ENCODE assay signal across 8 cellular contexts in genomic region chr12:53181935-53182334, GRCh38. TPM values are rescaled to one million over a fixed set of nuclear protein-coding genes. Genes with fewer than 3 reads are reported as not detected.
DNase-seq lines count a peak whose midpoint lies in the region; ATAC-seq, FAIRE-seq and TF ChIP-seq lines count a peak whose summit lies in the region.

No MANE protein-coding gene starts in this region.

- H3K27ac Mint-ChIP-seq in progenitor cell of endocrine pancreas = peak overlapping the region; percentile 94

- H3K36me3 Mint-ChIP-seq in progenitor cell of endocrine pancreas (ENCODE audit: insufficient read depth) = peaks cover 26% of the 10 kb centered on the region

- H3K4me3 Mint-ChIP-seq in progenitor cell of endocrine pancreas (ENCODE audit: low read depth) = peak overlapping the region; percentile 85

- H3K4me1 ChIP-seq in DOHH2 (ENCODE audit: control insufficient read depth, low read length) = peaks cover 38% of the 10 kb centered on the region
- H3K4me1 ChIP-seq in endothelial cell of umbilical vein (ENCODE audit: control insufficient read depth, extremely low read depth, insufficient read depth, low read length) = peaks cover 22% of the 10 kb centered on the region

- H4K20me1 ChIP-seq in DOHH2 (ENCODE audit: control insufficient read depth, insufficient read depth, low read depth, low read length) (no peaks in the 10 kb centered on the region; the same call in 1 of the 2 replicates), endothelial cell of umbilical vein (replicated peaks; ENCODE audit: control insufficient read depth, extremely low read depth, insufficient read depth, low read length) (no peaks in the 10 kb centered on the region)

- peak overlapping the region; percentile 84 for H3K4me3 ChIP-seq in DOHH2 (ENCODE audit: low read length)
- peak overlapping the region in 1 of 3 experiments; percentile 73 for H3K4me3 ChIP-seq in endothelial cell of umbilical vein (replicated peaks in 1 of 3; ENCODE audit: insufficient read depth in 1 of 3, low read depth in 1 of 3, low read length in 3 of 3)

- no peaks in the 10 kb centered on the region for H3K27me3 ChIP-seq in DOHH2 (ENCODE audit: control insufficient read depth, low read length)
- no peaks in the 10 kb centered on the region for H3K27me3 ChIP-seq in endothelial cell of umbilical vein (ENCODE audit: control insufficient read depth in 2 of 2, insufficient read depth in 2 of 2, low read length in 2 of 2)

- BruUV-seq in endothelial cell of umbilical vein (replicated peaks; lab: Mats Ljungman, UMichigan) = no TSS peak

- H3K79me2 ChIP-seq in DOHH2 (ENCODE audit: control insufficient read depth, low read length) (peaks cover 41% of the 10 kb centered on the region), endothelial cell of umbilical vein (ENCODE audit: control insufficient read depth, insufficient read depth, low read length) (peaks cover 20% of the 10 kb centered on the region)

- H3K4me2 ChIP-seq in DOHH2 (ENCODE audit: low read length) (peak overlapping the region; percentile 86), endothelial cell of umbilical vein (ENCODE audit: insufficient read depth, low read length) (peak overlapping the region; percentile 74)

- TF ChIP-seq CTCF in DOHH2 (IDR thresholded peaks at IDR 0.05; ENCODE audit: low read depth, low read length, poor library complexity, severe bottlenecking) (no peak), endothelial cell of umbilical vein (IDR thresholded peaks at IDR 0.05; ENCODE audit: extremely low read depth in 1 of 2, insufficient read depth in 1 of 2, low read depth in 1 of 2, low read length in 2 of 2) (no peak), progenitor cell of endocrine pancreas (IDR thresholded peaks at IDR 0.05; ENCODE audit: unreplicated experiment) (no peak)

- H3K9me3 ChIP-seq in DOHH2 (ENCODE audit: control insufficient read depth, insufficient read depth, low read length) (no peaks in the 10 kb centered on the region), endothelial cell of umbilical vein (replicated peaks; ENCODE audit: control insufficient read depth, insufficient read depth, low read length) (no peaks in the 10 kb centered on the region)

- H3K9ac ChIP-seq in endothelial cell of umbilical vein (replicated peaks; ENCODE audit: extremely low read depth, insufficient read depth, low read length) = no peak overlapping the region

- peaks cover 6% of the 10 kb centered on the region for H3F3A ChIP-seq in DOHH2 (ENCODE audit: control insufficient read depth, insufficient read depth)

- no peak overlapping the region for H2AFZ ChIP-seq in endothelial cell of umbilical vein (ENCODE audit: low read depth, low read length)

- H3K9me3 Mint-ChIP-seq in progenitor cell of endocrine pancreas (ENCODE audit: low read depth) = no peaks in the 10 kb centered on the region

- H3K4me1 Mint-ChIP-seq in progenitor cell of endocrine pancreas (ENCODE audit: low read depth) = peaks cover 33% of the 10 kb centered on the region

- no peaks in the 10 kb centered on the region for H3K9me2 ChIP-seq in DOHH2 (replicated peaks; ENCODE audit: control insufficient read depth, low read length)

- CTCF ChIA-PET in endothelial cell of umbilical vein (lab: Charles Lee) = interaction anchor here (1.2 to 5.6 kb wide), 6 partner anchors 8 to 115 kb away, joined by 3 to 36 read pairs (median 24); no protein-coding TSS in a partner anchor

- intact Hi-C loops in endothelial cell of umbilical vein (cut with micrococcal nuclease) = loop anchor here (2.0 kb wide), 2 partner anchors 23 to 103 kb away; partner anchors contain the start of gene SPRYD3

- peaks cover 58% of the 10 kb centered on the region for H3K36me3 ChIP-seq in DOHH2 (ENCODE audit: control insufficient read depth, low read length)
- H3K36me3 ChIP-seq in endothelial cell of umbilical vein (ENCODE audit: control insufficient read depth in 2 of 2, extremely low read depth in 1 of 2, insufficient read depth in 2 of 2, low read length in 2 of 2) = peaks cover 17 to 20% of the 10 kb centered on the region in 2 experiments

- peak overlapping the region; percentile 85; the same call in 1 of the 2 replicates for H3K27ac ChIP-seq in DOHH2 (ENCODE audit: low read depth, low read length)
- H3K27ac ChIP-seq in endothelial cell of umbilical vein (ENCODE audit: insufficient read depth, low read depth, low read length) = no peak overlapping the region

- dilution Hi-C loops in endothelial cell of umbilical vein (cut with MboI; ENCODE audit: extremely low pct_ligation_motif_present, low sequenced_read_pairs) = loop anchor here (10.0 kb wide), 1 partner anchor 47 kb away; no protein-coding TSS in a partner anchor

- DNase-seq in RKO (ENCODE audit: low spot score) = peak; percentile 30
- DNase-seq in endothelial cell of umbilical vein (ENCODE audit: low read depth, low spot score) = no peak
- no peak for DNase-seq in progenitor cell of endocrine pancreas (ENCODE audit: low spot score, unreplicated experiment)
- no peak for DNase-seq in GM03348 (ENCODE audit: low spot score)
- no peak for DNase-seq in NCI-H1417 (lab: John Stamatoyannopoulos, UW)

- POLR2A ChIA-PET in endothelial cell of umbilical vein (lab: Charles Lee) = no interaction called here

- no peaks in the 10 kb centered on the region for H3K9me1 ChIP-seq in endothelial cell of umbilical vein (replicated peaks; ENCODE audit: control insufficient read depth, extremely low read depth, insufficient read depth, low read length)

- FAIRE-seq in endothelial cell of umbilical vein (lab: Jason Lieb, UNC) = no peak

- H3K27me3 Mint-ChIP-seq in progenitor cell of endocrine pancreas = no peaks in the 10 kb centered on the region

- ATAC-seq in GM21786 (IDR thresholded peaks at IDR 0.05; ENCODE audit: unreplicated experiment) (no peak), HG03442 (IDR thresholded peaks at IDR 0.05; ENCODE audit: unreplicated experiment) (no peak)

- no peak for TF ChIP-seq POLR2A in endothelial cell of umbilical vein (IDR thresholded peaks at IDR 0.05; ENCODE audit: low read depth, low read length)

TF ChIP-seq in endothelial cell of umbilical vein, 7 proteins besides CTCF, POLR2A, EP300 and RAD21:
- no peak for TF ChIP-seq EZH2 (IDR thresholded peaks at IDR 0.05; ENCODE audit: borderline replicate concordance, low read depth, low read length, severe bottlenecking)
- TF ChIP-seq JUN (IDR thresholded peaks at IDR 0.05; ENCODE audit: borderline replicate concordance, insufficient read depth, insufficient read length, low read depth) = no peak
- TF ChIP-seq, protein P1, sequence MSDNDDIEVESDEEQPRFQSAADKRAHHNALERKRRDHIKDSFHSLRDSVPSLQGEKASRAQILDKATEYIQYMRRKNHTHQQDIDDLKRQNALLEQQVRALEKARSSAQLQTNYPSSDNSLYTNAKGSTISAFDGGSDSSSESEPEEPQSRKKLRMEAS (IDR thresholded peaks at IDR 0.05; ENCODE audit: insufficient read depth, insufficient read length) = no peak
- no peak for TF ChIP-seq MYC (IDR thresholded peaks at IDR 0.05; ENCODE audit: low read depth, low read length)
- no peak for TF ChIP-seq FOS (IDR thresholded peaks at IDR 0.05; ENCODE audit: borderline replicate concordance, insufficient read depth, low read length)

RNA-seq across cellular contexts. Expression of gene CSAD, which starts 1.2 kb away (rescaled TPM):
- total RNA-seq in endothelial cell of umbilical vein = 21.1 and 22.0 TPM in 2 replicates
- 24.0 and 24.4 TPM in 2 replicates for polyA plus RNA-seq in endothelial cell of umbilical vein
- 5.1 and 8.8 TPM in 2 replicates for polyA plus RNA-seq in endothelial cell of umbilical vein (2011; cell fraction: cytosol; rRNA removed)
- polyA plus RNA-seq in endothelial cell of umbilical vein (2011; cell fraction: nucleus; rRNA removed) = 214 and 219 TPM in 2 replicates
- polyA plus RNA-seq in endothelial cell of umbilical vein (2012) = 16.2 and 18.2 TPM in 2 replicates
- 21.9 and 31.0 TPM in 2 replicates for polyA minus RNA-seq in endothelial cell of umbilical vein
- polyA minus RNA-seq in endothelial cell of umbilical vein (2011; cell fraction: cytosol; rRNA and poly(A)+ RNA removed) = 4.9 TPM
- polyA minus RNA-seq in endothelial cell of umbilical vein (2011; cell fraction: nucleus; rRNA and poly(A)+ RNA removed) = 28.4 and 32.6 TPM in 2 replicates
- 58.6 and 59.0 TPM in 2 replicates for total RNA-seq in progenitor cell of endocrine pancreas

RNA-seq across cellular contexts. Expression of gene ZNF740, which starts 1.4 kb away (rescaled TPM):
- total RNA-seq in endothelial cell of umbilical vein (34.9 and 38.1 TPM in 2 replicates), progenitor cell of endocrine pancreas (75.7 and 78.8 TPM in 2 replicates)
- 7.9 and 10.5 TPM in 2 replicates for polyA plus RNA-seq in endothelial cell of umbilical vein
- polyA plus RNA-seq in endothelial cell of umbilical vein (2011; cell fraction: cytosol; rRNA removed) = 6.8 and 8.4 TPM in 2 replicates
- polyA plus RNA-seq in endothelial cell of umbilical vein (2011; cell fraction: nucleus; rRNA removed) = 42.0 and 46.7 TPM in 2 replicates
- polyA plus RNA-seq in endothelial cell of umbilical vein (2012) = 10.6 and 12.2 TPM in 2 replicates
- polyA minus RNA-seq in endothelial cell of umbilical vein = 27.6 and 28.4 TPM in 2 replicates
- polyA minus RNA-seq in endothelial cell of umbilical vein (2011; cell fraction: cytosol; rRNA and poly(A)+ RNA removed) = 15.1 TPM
- 43.0 and 55.1 TPM in 2 replicates for polyA minus RNA-seq in endothelial cell of umbilical vein (2011; cell fraction: nucleus; rRNA and poly(A)+ RNA removed)

RNA-seq across cellular contexts. Expression of gene ITGB7, which starts 25.1 kb away (rescaled TPM):
- total RNA-seq in endothelial cell of umbilical vein (not detected in 2 replicates), progenitor cell of endocrine pancreas (0.29 and 0.93 TPM in 2 replicates)
- polyA plus RNA-seq in endothelial cell of umbilical vein = 0.17 and 0.18 TPM in 2 replicates
- 0.04 and 0.14 TPM in 2 replicates for polyA plus RNA-seq in endothelial cell of umbilical vein (2011; cell fraction: cytosol; rRNA removed)
- 0.43 and 0.47 TPM in 2 replicates for polyA plus RNA-seq in endothelial cell of umbilical vein (2011; cell fraction: nucleus; rRNA removed)
- not detected in 2 replicates for polyA plus RNA-seq in endothelial cell of umbilical vein (2012)
- polyA minus RNA-seq in endothelial cell of umbilical vein = 0.17 TPM in 1 of 2 replicates, not detected in the other
- not detected for polyA minus RNA-seq in endothelial cell of umbilical vein (2011; cell fraction: cytosol; rRNA and poly(A)+ RNA removed)
- polyA minus RNA-seq in endothelial cell of umbilical vein (2011; cell fraction: nucleus; rRNA and poly(A)+ RNA removed) = 0.53 TPM in 1 of 2 replicates, not detected in the other

RNA-seq across cellular contexts. Expression of gene RARG, which starts 50.1 kb away (rescaled TPM):
- total RNA-seq in endothelial cell of umbilical vein (16.1 and 19.5 TPM in 2 replicates), progenitor cell of endocrine pancreas (4.9 and 5.2 TPM in 2 replicates)
- polyA plus RNA-seq in endothelial cell of umbilical vein = 9.9 and 11.6 TPM in 2 replicates
- polyA plus RNA-seq in endothelial cell of umbilical vein (2011; cell fraction: cytosol; rRNA removed) = 7.7 and 9.4 TPM in 2 replicates
- 10.6 and 13.5 TPM in 2 replicates for polyA plus RNA-seq in endothelial cell of umbilical vein (2011; cell fraction: nucleus; rRNA removed)
- 13.4 and 16.6 TPM in 2 replicates for polyA plus RNA-seq in endothelial cell of umbilical vein (2012)
- polyA minus RNA-seq in endothelial cell of umbilical vein = 6.7 and 8.5 TPM in 2 replicates
- polyA minus RNA-seq in endothelial cell of umbilical vein (2011; cell fraction: cytosol; rRNA and poly(A)+ RNA removed) = 19.9 TPM
- 2.5 and 4.1 TPM in 2 replicates for polyA minus RNA-seq in endothelial cell of umbilical vein (2011; cell fraction: nucleus; rRNA and poly(A)+ RNA removed)
